Comparison of ENCODE assay signal across 9 cellular contexts in the genomic region with DNA sequence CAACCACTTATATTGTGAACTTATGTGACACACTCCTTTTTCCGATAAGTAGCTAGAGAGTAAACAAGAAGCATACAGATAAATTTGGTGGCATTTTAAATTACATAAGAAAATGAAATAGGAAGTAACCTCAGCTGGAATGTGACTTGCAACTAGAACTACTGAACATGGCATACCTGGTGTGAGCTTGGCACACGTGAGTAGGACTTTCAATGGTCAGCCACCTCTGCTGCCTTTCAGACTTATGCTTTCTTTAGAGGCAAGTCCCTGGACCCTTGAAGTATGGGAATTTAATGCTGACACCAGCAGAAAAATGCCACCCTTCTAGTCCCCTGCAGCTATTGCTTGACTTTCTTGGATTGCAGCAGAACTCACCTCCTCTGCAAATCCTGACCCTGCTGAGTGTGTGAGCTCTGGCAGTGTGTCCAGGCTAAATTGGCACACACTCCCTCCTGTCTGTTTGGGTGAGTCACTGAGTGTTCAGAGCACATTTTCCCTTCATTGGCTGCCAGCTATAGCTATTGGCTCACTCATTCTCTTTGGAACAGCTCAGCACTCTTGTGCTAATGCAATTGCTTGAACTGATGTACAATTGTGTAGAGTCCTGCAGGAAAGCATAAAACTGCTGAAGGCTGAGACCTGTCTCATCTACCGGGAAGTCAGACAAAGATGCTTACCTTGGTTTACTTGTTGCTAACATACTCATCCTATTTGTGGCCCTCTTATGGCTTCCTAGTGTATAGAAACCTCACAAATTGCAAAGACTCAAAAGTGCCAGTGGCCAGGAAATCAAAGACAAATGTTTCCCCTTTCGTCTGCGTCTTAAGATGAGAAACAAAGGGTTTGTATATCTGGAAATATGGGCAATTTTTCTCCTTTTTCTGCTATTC.
A peak's percentile ranks its signal among the peaks of the same experiment; 100 is the strongest.
DNase-seq lines count a peak whose midpoint lies in the region; ATAC-seq and TF ChIP-seq lines count a peak whose summit lies in the region.
"Had no signal": no experiment of that assay in that cellular context is flagged by ENCODE, and none has a peak within 500 bp of the region (broad histone marks: within the 10 kb centered on the region; RNA-seq: fewer than 3 reads in every experiment).

No MANE protein-coding gene starts in this region.

- H3K36me3 ChIP-seq in brain microvascular endothelial cell (replicated peaks) (no peaks in the 10 kb centered on the region), testis (ENCODE audit: low read depth, missing control alignments) (no peaks in the 10 kb centered on the region)
- H3K36me3 ChIP-seq: Peyer's patch had no signal

- H3K27me3 ChIP-seq in brain microvascular endothelial cell (replicated peaks), result no peaks in the 10 kb centered on the region
- H3K27me3 ChIP-seq in testis, result no peaks in the 10 kb centered on the region
- H3K27me3 ChIP-seq: Peyer's patch had no signal

- no peaks in the 10 kb centered on the region for H3K4me1 ChIP-seq in testis

- TF ChIP-seq CTCF in brain microvascular endothelial cell (IDR thresholded peaks at IDR 0.05; ENCODE audit: low read depth, low read length, missing control alignments) (no peak), testis (IDR thresholded peaks at IDR 0.05) (no peak), GM20000 (IDR thresholded peaks at IDR 0.05; ENCODE audit: extremely low read depth, missing control alignments) (no peak)

- WGBS in testis, 2 donors, result 68 to 75% methylated on average over 5 of the region's 5 CpGs

- H3K4me3 ChIP-seq in brain microvascular endothelial cell (ENCODE audit: low read depth, low read length), result no peak overlapping the region
- no peak overlapping the region for H3K4me3 ChIP-seq in testis
- H3K4me3 ChIP-seq: Peyer's patch had no signal

- H3K27ac ChIP-seq in brain microvascular endothelial cell, result no peak overlapping the region
- H3K27ac ChIP-seq in testis, result no peak overlapping the region
- H3K27ac ChIP-seq: Peyer's patch had no signal

- in situ Hi-C loops in brain microvascular endothelial cell (cut with HindIII; ENCODE audit: low pct_ligation_motif_present, low sequenced_read_pairs), result no loop called here

- intact Hi-C loops in testis (cut with DNase I; ENCODE audit: low total_unique reads), result no loop called here

- no peak for ATAC-seq in GM21360 (IDR thresholded peaks at IDR 0.05; ENCODE audit: unreplicated experiment)

- TF ChIP-seq POLR2A in testis (IDR thresholded peaks at IDR 0.05), result no peak

- H3K9me3 ChIP-seq in testis, result no peaks in the 10 kb centered on the region
- H3K9me3 ChIP-seq: Peyer's patch had no signal

- DNase-seq in HT1080 (ENCODE audit: low read depth), result peak; percentile 93
- DNase-seq in brain microvascular endothelial cell, result peak; percentile 93
- peak; percentile 24 for DNase-seq in iPS-NIHi11 (ENCODE audit: low spot score)
- peak; percentile 40 for DNase-seq in testis
- DNase-seq in germinal center (ENCODE audit: low spot score), result no peak
- no peak for DNase-seq in mesenteric fat pad (ENCODE audit: low spot score)
- DNase-seq in GM20000 (ENCODE audit: low spot score), result no peak

Comparison
In these comparisons a context has a peak if more than half of its experiments do, and no peak if none do; other contexts are left out.
1. DNase-seq: peak in HT1080 (single experiment), brain microvascular endothelial cell (single experiment), iPS-NIHi11 (single experiment) and testis (single experiment); none in germinal center (single experiment), mesenteric fat pad (single experiment) and GM20000 (single experiment).